ENCODE assay signal across 1 cellular context in the genomic region with DNA sequence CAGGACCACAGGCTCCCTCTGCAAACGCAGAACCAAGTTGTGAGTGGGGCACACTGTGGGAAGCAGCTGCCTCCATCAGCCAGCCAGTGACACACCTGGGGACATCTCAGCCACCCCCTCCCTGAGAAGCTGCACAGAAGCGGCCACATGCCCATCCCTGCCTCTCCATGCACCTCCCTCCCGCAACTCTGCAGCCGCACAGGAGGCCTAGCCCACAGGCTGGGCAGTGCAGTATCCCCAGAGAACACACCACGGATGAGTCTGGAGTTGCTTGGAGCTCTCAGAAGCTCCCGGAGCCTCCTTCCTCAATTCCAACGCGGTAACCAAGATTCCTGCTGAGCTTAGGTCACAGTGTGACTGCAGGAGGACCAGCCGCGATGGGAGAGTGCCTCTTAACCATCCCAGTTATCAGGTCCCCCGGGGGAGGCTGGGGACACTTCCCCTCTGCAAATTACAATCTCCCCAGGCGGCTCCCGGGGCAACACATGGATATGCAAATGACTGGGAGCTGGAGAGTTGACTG.
TF ChIP-seq lines count a peak whose summit lies in the region.

No MANE protein-coding gene starts in this region.

TF ChIP-seq in WTC11, 78 proteins besides CTCF, POLR2A, EP300 and RAD21 (continued from another document):
- TF ChIP-seq, protein P1, sequence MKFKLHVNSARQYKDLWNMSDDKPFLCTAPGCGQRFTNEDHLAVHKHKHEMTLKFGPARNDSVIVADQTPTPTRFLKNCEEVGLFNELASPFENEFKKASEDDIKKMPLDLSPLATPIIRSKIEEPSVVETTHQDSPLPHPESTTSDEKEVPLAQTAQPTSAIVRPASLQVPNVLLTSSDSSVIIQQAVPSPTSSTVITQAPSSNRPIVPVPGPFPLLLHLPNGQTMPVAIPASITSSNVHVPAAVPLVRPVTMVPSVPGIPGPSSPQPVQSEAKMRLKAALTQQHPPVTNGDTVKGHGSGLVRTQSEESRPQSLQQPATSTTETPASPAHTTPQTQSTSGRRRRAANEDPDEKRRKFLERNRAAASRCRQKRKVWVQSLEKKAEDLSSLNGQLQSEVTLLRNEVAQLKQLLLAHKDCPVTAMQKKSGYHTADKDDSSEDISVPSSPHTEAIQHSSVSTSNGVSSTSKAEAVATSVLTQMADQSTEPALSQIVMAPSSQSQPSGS (CRISPR knock-in tag; IDR thresholded peaks at IDR 0.05; ENCODE audit: borderline replicate concordance, low read depth): no peak
